In genomic region chr18:59323931-59324622, GRCh38 we compare ENCODE assay signal across 22 cellular contexts. TPM values are rescaled to one million over a fixed set of nuclear protein-coding genes. Genes with fewer than 3 reads are reported as not detected.
DNase-seq lines count a peak whose midpoint lies in the region; ATAC-seq and TF ChIP-seq lines count a peak whose summit lies in the region.
"Had no signal": no experiment of that assay in that cellular context is flagged by ENCODE, and none has a peak within 500 bp of the region (broad histone marks: within the 10 kb centered on the region; RNA-seq: fewer than 3 reads in every experiment).

No MANE protein-coding gene starts in this region.

- H3K27ac Mint-ChIP-seq in natural killer cell treated with Interleukin-12 subunit alpha and Interleukin-12 subunit beta and Interleukin-15 and Interleukin-18, amount 100 ng/mL, for 72 hours, result no peak overlapping the region
- no peak overlapping the region for H3K27ac Mint-ChIP-seq in natural killer cell
- H3K27ac Mint-ChIP-seq: activated CD4-positive, alpha-beta memory T cell treated with anti-CD3 and anti-CD28 coated beads for 36 hours; activated naive CD4-positive, alpha-beta T cell treated with anti-CD3 and anti-CD28 coated beads, Interleukin-2, amount 50 U/mL, for 24 hours had no signal

- no peaks in the 10 kb centered on the region for H3K9me3 Mint-ChIP-seq in natural killer cell treated with Interleukin-12 subunit alpha and Interleukin-12 subunit beta and Interleukin-15 and Interleukin-18, amount 100 ng/mL, for 72 hours
- H3K9me3 Mint-ChIP-seq in natural killer cell, result peaks cover 0 to 2% of the 10 kb centered on the region in 2 donors
- H3K9me3 Mint-ChIP-seq: activated CD4-positive, alpha-beta memory T cell treated with anti-CD3 and anti-CD28 coated beads for 36 hours; CD8-positive, alpha-beta T cell had no signal

- H3K4me3 Mint-ChIP-seq in natural killer cell treated with Interleukin-12 subunit alpha and Interleukin-12 subunit beta and Interleukin-15 and Interleukin-18, amount 100 ng/mL, for 72 hours, result no peak overlapping the region
- H3K4me3 Mint-ChIP-seq in natural killer cell, result no peak overlapping the region
- H3K4me3 Mint-ChIP-seq: activated CD4-positive, alpha-beta memory T cell treated with anti-CD3 and anti-CD28 coated beads for 36 hours; activated naive CD4-positive, alpha-beta T cell treated with anti-CD3 and anti-CD28 coated beads, Interleukin-2, amount 50 U/mL, for 24 hours; CD8-positive, alpha-beta T cell had no signal

- no peaks in the 10 kb centered on the region for H3K4me1 Mint-ChIP-seq in natural killer cell treated with Interleukin-12 subunit alpha and Interleukin-12 subunit beta and Interleukin-15 and Interleukin-18, amount 100 ng/mL, for 72 hours (ENCODE audit: low read depth in 2 of 2)
- H3K4me1 Mint-ChIP-seq in natural killer cell, result no peaks in the 10 kb centered on the region
- H3K4me1 Mint-ChIP-seq: activated naive CD4-positive, alpha-beta T cell treated with anti-CD3 and anti-CD28 coated beads, Interleukin-2, amount 50 U/mL, for 24 hours had no signal

- DNase-seq in natural killer cell treated with Interleukin-12 subunit alpha and Interleukin-12 subunit beta and Interleukin-15 and Interleukin-18, amount 100 ng/mL, for 72 hours (ENCODE audit: low spot score), result no peak
- no peak for DNase-seq in natural killer cell
- DNase-seq in RPMI7951 (ENCODE audit: low read depth), result peak; percentile 20
- peak; percentile 94 for DNase-seq in glomerular visceral epithelial cell (ENCODE audit: extremely low spot score)
- DNase-seq in stromal cell of bone marrow (ENCODE audit: low read depth), result peak; percentile 34
- no peak for DNase-seq in DMS53 (lab: John Stamatoyannopoulos, UW)
- DNase-seq in HuH-7.5 (ENCODE audit: low spot score), result no peak
- DNase-seq in HT-29 (ENCODE audit: low spot score), result no peak
- DNase-seq: activated CD4-positive, alpha-beta memory T cell treated with anti-CD3 and anti-CD28 coated beads for 36 hours; activated T-cell treated with anti-CD3 and anti-CD28 coated beads, Interleukin-2, amount 50 U/mL, for 1 hour; CD8-positive, alpha-beta T cell; esophagus squamous epithelium; heart right ventricle; islet precursor cell; NCI-H1436 treated with DMSO at 0.1 percent for 48 hours; NCI-H2227 treated with DMSO at 0.1 percent for 48 hours; stomach; WERI-Rb-1 had no signal

- H3K36me3 Mint-ChIP-seq in natural killer cell treated with Interleukin-12 subunit alpha and Interleukin-12 subunit beta and Interleukin-15 and Interleukin-18, amount 100 ng/mL, for 72 hours, result peaks cover 24% of the 10 kb centered on the region
- H3K36me3 Mint-ChIP-seq in natural killer cell, result peaks cover 27% of the 10 kb centered on the region

- peaks cover 0 to 6% of the 10 kb centered on the region in 2 donors for H3K27me3 Mint-ChIP-seq in natural killer cell treated with Interleukin-12 subunit alpha and Interleukin-12 subunit beta and Interleukin-15 and Interleukin-18, amount 100 ng/mL, for 72 hours
- peaks cover 8 to 23% of the 10 kb centered on the region in 2 donors for H3K27me3 Mint-ChIP-seq in natural killer cell (ENCODE audit: low read depth in 2 of 2)
- H3K27me3 Mint-ChIP-seq: activated CD4-positive, alpha-beta memory T cell treated with anti-CD3 and anti-CD28 coated beads for 36 hours had no signal

- TF ChIP-seq CTCF in natural killer cell (IDR thresholded peaks at IDR 0.05), result no peak

- ATAC-seq in natural killer cell treated with Interleukin-12 subunit alpha and Interleukin-12 subunit beta and Interleukin-15 and Interleukin-18, amount 100 ng/mL, for 72 hours, result peak; percentile 33 to 40
- ATAC-seq in natural killer cell, result no peak
- ATAC-seq: CD8-positive, alpha-beta T cell; heart right ventricle had no signal

- intact Hi-C loops in natural killer cell (cut with micrococcal nuclease), result no loop called here

RNA-seq across cellular contexts. Expression of gene CPLX4, which starts 5.6 kb away (rescaled TPM):
- not detected for total RNA-seq in natural killer cell treated with Interleukin-12 subunit alpha and Interleukin-12 subunit beta and Interleukin-15 and Interleukin-18, amount 100 ng/mL, for 72 hours
- not detected for total RNA-seq in natural killer cell
- not detected in 2 replicates for total RNA-seq in RPMI7951 (2014; rRNA removed; shearing (Covaris generic))
- not detected in 2 replicates for total RNA-seq in HT-29 (2014; rRNA removed; shearing (Covaris generic))
- total RNA-seq: activated CD4-positive, alpha-beta memory T cell treated with anti-CD3 and anti-CD28 coated beads for 36 hours; cardiac muscle cell; CD8-positive, alpha-beta T cell; right atrium auricular region; stomach; urinary bladder had no signal

RNA-seq across cellular contexts. Expression of gene LMAN1, which starts 35.0 kb away (rescaled TPM):
- 100 to 1,000 TPM; 124 to 146 TPM for total RNA-seq in natural killer cell treated with Interleukin-12 subunit alpha and Interleukin-12 subunit beta and Interleukin-15 and Interleukin-18, amount 100 ng/mL, for 72 hours
- 10 to 100 TPM; 50.1 to 58.3 (median 57.6) TPM for total RNA-seq in natural killer cell
- 112 and 124 TPM in 2 replicates for total RNA-seq in RPMI7951 (2014; rRNA removed; shearing (Covaris generic))
- total RNA-seq in HT-29 (2014; rRNA removed; shearing (Covaris generic)), result 36.6 and 46.2 TPM in 2 replicates

RNA-seq across cellular contexts. Expression of gene RAX, which starts 50.8 kb away (rescaled TPM):
- total RNA-seq in natural killer cell treated with Interleukin-12 subunit alpha and Interleukin-12 subunit beta and Interleukin-15 and Interleukin-18, amount 100 ng/mL, for 72 hours, result not detected
- total RNA-seq in natural killer cell, result not detected
- total RNA-seq in RPMI7951 (2014; rRNA removed; shearing (Covaris generic)), result not detected in 2 replicates
- not detected in 2 replicates for total RNA-seq in HT-29 (2014; rRNA removed; shearing (Covaris generic))
- total RNA-seq: CD8-positive, alpha-beta T cell; esophagus squamous epithelium; heart right ventricle; right atrium auricular region; stomach; urinary bladder had no signal

Comparison
In these comparisons a context has a peak if more than half of its experiments do, and no peak if none do; other contexts are left out.
1. ATAC-seq: peak in natural killer cell treated with Interleukin-12 subunit alpha and Interleukin-12 subunit beta and Interleukin-15 and Interleukin-18, amount 100 ng/mL, for 72 hours (2 of 2); none in natural killer cell (0 of 3).
2. DNase-seq: peak in RPMI7951 (single experiment), glomerular visceral epithelial cell (single experiment) and stromal cell of bone marrow (single experiment); none in natural killer cell treated with Interleukin-12 subunit alpha and Interleukin-12 subunit beta and Interleukin-15 and Interleukin-18, amount 100 ng/mL, for 72 hours (single experiment), natural killer cell (single experiment), DMS53 (single experiment), HuH-7.5 (single experiment) and HT-29 (single experiment).